ENCODE assay signal across 5 cellular contexts in the genomic region with DNA sequence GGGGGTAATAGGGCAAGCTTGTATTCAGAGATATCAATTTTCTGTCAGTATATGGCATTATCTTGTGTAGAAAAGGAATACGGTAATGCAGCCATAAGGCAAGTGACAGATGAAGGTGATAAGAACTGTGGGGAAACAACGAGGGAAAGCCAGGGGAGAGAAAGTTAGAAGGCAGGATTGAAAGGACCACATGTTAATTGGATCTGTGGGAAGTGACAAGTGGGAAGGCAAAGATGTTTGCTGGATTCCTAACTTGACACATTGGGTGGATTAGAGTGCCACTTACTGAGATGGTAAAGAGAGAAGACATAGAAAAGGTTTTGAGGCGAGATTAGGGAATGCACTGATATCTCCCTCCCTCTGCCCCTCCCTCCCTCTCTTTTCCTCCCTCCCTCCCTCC. TPM values are rescaled to one million over a fixed set of nuclear protein-coding genes. Genes with fewer than 3 reads are reported as not detected.
DNase-seq lines count a peak whose midpoint lies in the region; TF ChIP-seq lines count a peak whose summit lies in the region.
"Not testable (repeated sequence)": the region's sequence is repeated elsewhere in the genome, so short reads cannot be mapped to it uniquely, and the experiment has no call there.

No MANE protein-coding gene starts in this region.

- not testable (repeated sequence) for TF ChIP-seq CTCF in A673 (conservative IDR thresholded peaks at IDR 0.05; ENCODE audit: low read depth, low read length); HEK293 (tag by site-specific recombination; IDR thresholded peaks at IDR 0.05); neural crest cell (conservative IDR thresholded peaks at IDR 0.05)

- H3K27ac ChIP-seq in A673 (ENCODE audit: low read depth, low read length, poor library complexity, severe bottlenecking), result peak overlapping the region; percentile 76
- H3K27ac ChIP-seq in HEK293 (ENCODE audit: extremely low read depth, low read depth, low read length), result not testable (repeated sequence)
- peak overlapping the region; percentile 89 for H3K27ac ChIP-seq in SK-N-MC

- POLR2A ChIA-PET in A673 (lab: Charles Lee; ENCODE audit: low non-redundant PET); HEK293 (lab: Yijun Ruan, JAX): not testable (repeated sequence)

- peaks cover 20% of the 10 kb centered on the region for H3K27me3 Mint-ChIP-seq in neural crest cell (ENCODE audit: low read depth)

- H3K27ac Mint-ChIP-seq in neural crest cell (ENCODE audit: unreplicated experiment), result peak overlapping the region; percentile 3

- not testable (repeated sequence) for H3K4me1 ChIP-seq in A673 (ENCODE audit: insufficient read depth, low read length, poor library complexity, severe bottlenecking); HEK293 (ENCODE audit: control insufficient read depth, insufficient read depth, low read length)

- not testable (repeated sequence) for H3K4me1 Mint-ChIP-seq in neural crest cell

- H3K4me3 Mint-ChIP-seq in neural crest cell, result not testable (repeated sequence)

- H3K27me3 ChIP-seq in A673 (replicated peaks; ENCODE audit: insufficient read depth, low read depth, low read length, poor library complexity), result not testable (repeated sequence)

- H3K9ac ChIP-seq in SK-N-MC (ENCODE audit: insufficient read length), result not testable (repeated sequence)

- not testable (repeated sequence) for H3K9me3 Mint-ChIP-seq in neural crest cell

- DNase-seq in A673 (ENCODE audit: low spot score) (peak; percentile 84), NCI-H524 treated with DMSO at 0.1 percent for 48 hours (lab: John Stamatoyannopoulos, UW) (peak; percentile 55), SK-N-MC (ENCODE audit: low read depth, low spot score) (peak; percentile 86)
- not testable (repeated sequence) for DNase-seq in neural crest cell (ENCODE audit: low read depth, low spot score)

- H3K36me3 Mint-ChIP-seq in neural crest cell (ENCODE audit: low read depth), result not testable (repeated sequence)

- CTCF ChIA-PET in A673 (lab: Charles Lee); HEK293 (lab: Yijun Ruan, JAX): not testable (repeated sequence)

- not testable (repeated sequence) for H3K9me3 ChIP-seq in A673 (ENCODE audit: low read depth, low read length, poor library complexity, severe bottlenecking); HEK293 (ENCODE audit: control insufficient read depth, insufficient read depth, low read depth, low read length); SK-N-MC (ENCODE audit: low read depth, low read length)

- not testable (repeated sequence) for H3K36me3 ChIP-seq in A673 (ENCODE audit: insufficient read depth, low read length, poor library complexity, severe bottlenecking); HEK293 (ENCODE audit: control insufficient read depth in 2 of 2, insufficient read depth in 1 of 2, low read length in 2 of 2)
- peaks cover 44% of the 10 kb centered on the region for H3K36me3 ChIP-seq in SK-N-MC (ENCODE audit: insufficient read depth, low read length)

- not testable (repeated sequence) for BruUV-seq in A673 (replicated peaks; lab: Mats Ljungman, UMichigan)

- H3K4me3 ChIP-seq in A673 (ENCODE audit: low read depth, low read length, poor library complexity, severe bottlenecking); HEK293 (ENCODE audit: low read depth, low read length); SK-N-MC: not testable (repeated sequence)

- intact Hi-C loops in A673 (cut with micrococcal nuclease; ENCODE audit: unreplicated experiment), result not testable (repeated sequence)

TF ChIP-seq in HEK293, 187 proteins besides CTCF, POLR2A, EP300 and RAD21:
- TF ChIP-seq PRDM1 (tag by site-specific recombination; IDR thresholded peaks at IDR 0.05), result peak; percentile 39; the same call in 1 of the 2 replicates

RNA-seq across cellular contexts. Expression of a gene that starts 20.6 kb away (rescaled TPM):
- total RNA-seq in A673 (2021) (71.1 and 73.5 TPM in 2 replicates), neural crest cell (28.5 and 30.2 TPM in 2 replicates)
